Comparison of ENCODE assay signal across 1 cellular context in the genomic region with DNA sequence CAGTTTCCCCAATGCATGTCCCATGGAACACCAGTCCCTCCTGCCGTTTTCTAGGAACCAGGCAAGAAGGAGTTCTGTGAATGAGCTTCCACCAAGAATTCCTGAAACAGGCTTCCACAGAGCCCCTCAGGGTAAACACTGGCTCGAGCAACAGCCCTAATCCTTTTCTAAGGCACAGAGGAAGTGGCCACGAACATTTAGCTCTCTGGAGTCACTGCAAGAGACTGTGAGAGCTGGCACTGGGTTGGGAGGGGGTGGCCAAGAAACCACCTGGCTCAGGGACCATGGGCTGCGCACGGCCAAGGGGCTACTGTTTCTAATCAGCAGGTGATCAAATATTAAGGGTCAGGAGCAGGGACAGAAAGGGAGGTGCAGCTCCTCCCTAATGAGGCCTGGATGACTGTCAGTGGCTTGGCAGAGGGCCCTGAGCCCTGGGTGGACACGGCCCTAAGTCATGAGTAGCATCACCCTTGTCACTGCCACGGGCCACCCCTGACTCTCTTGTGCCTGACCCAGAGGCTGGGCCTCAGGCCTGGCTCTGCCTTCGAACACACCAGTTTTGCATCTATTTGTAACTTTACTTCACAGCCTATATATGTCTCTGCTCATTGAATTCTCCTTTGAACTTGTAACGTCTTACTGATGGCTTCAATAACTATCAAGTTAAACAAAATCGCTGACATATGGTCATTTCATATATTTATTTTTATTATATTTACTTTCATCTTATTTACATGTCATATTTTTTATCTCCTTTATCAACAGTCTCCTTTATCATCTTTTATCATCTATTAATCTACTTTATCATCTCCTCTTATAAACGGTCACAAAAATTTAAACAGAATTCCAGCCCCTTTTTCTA.
TF ChIP-seq lines count a peak whose summit lies in the region.

No MANE protein-coding gene starts in this region.

TF ChIP-seq in H1, 55 proteins besides CTCF, POLR2A, EP300 and RAD21:
- TF ChIP-seq BACH1 (IDR thresholded peaks at IDR 0.05; ENCODE audit: low read length) = no peak
- TF ChIP-seq ZNF274 (IDR thresholded peaks at IDR 0.05; ENCODE audit: borderline replicate concordance, extremely low read depth, low read length) = no peak
- no peak for TF ChIP-seq HDAC6 (IDR thresholded peaks at IDR 0.05; ENCODE audit: low read depth, low read length)
- TF ChIP-seq GTF2F1 (IDR thresholded peaks at IDR 0.05; ENCODE audit: borderline replicate concordance, low read depth, low read length) = no peak
- TF ChIP-seq POLR2AphosphoS5 (IDR thresholded peaks at IDR 0.05; ENCODE audit: low read depth, low read length) = no peak
- TF ChIP-seq MAX (IDR thresholded peaks at IDR 0.05) = no peak
- TF ChIP-seq, protein P1, sequence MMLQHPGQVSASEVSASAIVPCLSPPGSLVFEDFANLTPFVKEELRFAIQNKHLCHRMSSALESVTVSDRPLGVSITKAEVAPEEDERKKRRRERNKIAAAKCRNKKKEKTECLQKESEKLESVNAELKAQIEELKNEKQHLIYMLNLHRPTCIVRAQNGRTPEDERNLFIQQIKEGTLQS (IDR thresholded peaks at IDR 0.05; ENCODE audit: insufficient read depth, low read depth, low read length) = no peak
- TF ChIP-seq TAF7 (optimal IDR thresholded peaks at IDR 0.05; ENCODE audit: borderline replicate concordance, low read depth, low read length) = no peak
- TF ChIP-seq ASH2L (IDR thresholded peaks at IDR 0.05; ENCODE audit: low read length) = no peak
- TF ChIP-seq BCL11A (IDR thresholded peaks at IDR 0.05; ENCODE audit: low read depth in 2 of 2, low read length in 2 of 2) = no peak
